In genomic region chr1:69911301-69911801, GRCh38 we compare ENCODE assay signal across 14 cellular contexts.
DNase-seq lines count a peak whose midpoint lies in the region; ATAC-seq and TF ChIP-seq lines count a peak whose summit lies in the region.
"Had no signal": no experiment of that assay in that cellular context is flagged by ENCODE, and none has a peak within 500 bp of the region (broad histone marks: within the 10 kb centered on the region; RNA-seq: fewer than 3 reads in every experiment).

No MANE protein-coding gene starts in this region.

- peak; percentile 15 for DNase-seq in GM03348 (ENCODE audit: low spot score)
- peak; percentile 79 for DNase-seq in NOMO-1 treated with dmso at 0.1 percent for 144 hours (lab: John Stamatoyannopoulos, UW; ENCODE audit: unreplicated experiment)
- DNase-seq in choroid plexus epithelial cell (ENCODE audit: low read depth) = peak; percentile 92
- DNase-seq in trophoblast cell = peak; percentile 22 to 46
- DNase-seq in DMS79 (lab: John Stamatoyannopoulos, UW) = no peak
- no peak for DNase-seq in Calu3
- no peak for DNase-seq in mucosa of descending colon
- no peak for DNase-seq in activated T-cell treated with anti-CD3 and anti-CD28 coated beads, Interleukin-2, amount 50 U/mL, for 72 hours
- DNase-seq: amniotic stem cell; immature natural killer cell; stimulated activated CD4-positive, alpha-beta T cell treated with anti-CD3 and anti-CD28 coated beads, Interleukin-2, amount 100 ng/mL, for 24 hours; stomach had no signal

- intact Hi-C loops in Calu3 (cut with micrococcal nuclease; ENCODE audit: unreplicated experiment) (no loop called here), mucosa of descending colon (cut with DNase I, micrococcal nuclease) (no loop called here)

- H3K4me1 ChIP-seq in trophoblast cell (ENCODE audit: control insufficient read depth in 1 of 2, insufficient read depth in 2 of 2, low read length in 2 of 2) = no peaks in the 10 kb centered on the region
- no peaks in the 10 kb centered on the region for H3K4me1 ChIP-seq in mucosa of descending colon (ENCODE audit: low read depth)
- H3K4me1 ChIP-seq: neural progenitor cell had no signal

- H3K18ac ChIP-seq in trophoblast cell (ENCODE audit: low read length) = no peak overlapping the region

- no peaks in the 10 kb centered on the region for H3K36me3 ChIP-seq in trophoblast cell (ENCODE audit: control insufficient read depth in 1 of 2, insufficient read depth in 2 of 2, low read length in 2 of 2)
- no peaks in the 10 kb centered on the region for H3K36me3 ChIP-seq in mucosa of descending colon (ENCODE audit: low read depth)
- H3K36me3 ChIP-seq: neural progenitor cell, stomach had no signal

- H3K4me3 ChIP-seq in choroid plexus epithelial cell (ENCODE audit: low read depth, low read length) = no peak overlapping the region
- H3K4me3 ChIP-seq in trophoblast cell (ENCODE audit: low read depth, low read length) = no peak overlapping the region
- no peak overlapping the region for H3K4me3 ChIP-seq in mucosa of descending colon
- H3K4me3 ChIP-seq: neural progenitor cell, stomach had no signal

- H3K4me2 ChIP-seq in trophoblast cell (ENCODE audit: low read length) = no peak overlapping the region
- H3K4me2 ChIP-seq: neural progenitor cell had no signal

- no peak overlapping the region for H2BK120ac ChIP-seq in trophoblast cell (ENCODE audit: insufficient read depth, low read length, poor library complexity)

- H3K27me3 Mint-ChIP-seq in Calu3 (ENCODE audit: unreplicated experiment) = no peaks in the 10 kb centered on the region
- H3K27me3 Mint-ChIP-seq in activated T-cell treated with anti-CD3 and anti-CD28 coated beads, Interleukin-2, amount 50 U/mL, for 72 hours (ENCODE audit: low read depth) = no peaks in the 10 kb centered on the region

- H4K8ac ChIP-seq in trophoblast cell (ENCODE audit: low read depth, low read length) = no peak overlapping the region

- no TSS peak for BruUV-seq in Calu3 (replicated peaks; lab: Mats Ljungman, UMichigan)

- H3K4me3 Mint-ChIP-seq in Calu3 (ENCODE audit: low read depth, unreplicated experiment) = no peak overlapping the region
- H3K4me3 Mint-ChIP-seq in activated T-cell treated with anti-CD3 and anti-CD28 coated beads, Interleukin-2, amount 50 U/mL, for 72 hours = no peak overlapping the region
- H3K4me3 Mint-ChIP-seq: immature natural killer cell, neural progenitor cell had no signal

- TF ChIP-seq CTCF in choroid plexus epithelial cell (conservative IDR thresholded peaks at IDR 0.05; ENCODE audit: low read depth, low read length) = no peak
- TF ChIP-seq CTCF in Calu3 (IDR thresholded peaks at IDR 0.05; ENCODE audit: unreplicated experiment) = no peak
- TF ChIP-seq CTCF in mucosa of descending colon (IDR thresholded peaks at IDR 0.05) = no peak

- H4K12ac ChIP-seq in trophoblast cell (ENCODE audit: low read depth, low read length) = no peak overlapping the region

- H3K4ac ChIP-seq in trophoblast cell (ENCODE audit: low read depth, low read length) = no peak overlapping the region

- no peaks in the 10 kb centered on the region for H3K36me3 Mint-ChIP-seq in Calu3 (ENCODE audit: insufficient read depth, unreplicated experiment)
- H3K36me3 Mint-ChIP-seq in activated T-cell treated with anti-CD3 and anti-CD28 coated beads, Interleukin-2, amount 50 U/mL, for 72 hours (ENCODE audit: insufficient read depth in 2 of 2) = no peaks in the 10 kb centered on the region
- H3K36me3 Mint-ChIP-seq: immature natural killer cell, neural progenitor cell had no signal

- H2AK5ac ChIP-seq in trophoblast cell (ENCODE audit: low read length) = no peak overlapping the region

- CTCF ChIA-PET in Calu3 (lab: Charles Lee) = no interaction called here

- no peak overlapping the region for H3K9ac ChIP-seq in trophoblast cell (ENCODE audit: low read length)
- H3K9ac ChIP-seq: neural progenitor cell had no signal

- no peaks in the 10 kb centered on the region for H3K9me3 ChIP-seq in trophoblast cell (ENCODE audit: insufficient read depth, low read depth, low read length)
- H3K9me3 ChIP-seq in mucosa of descending colon = no peaks in the 10 kb centered on the region
- H3K9me3 ChIP-seq: stomach had no signal

- no peaks in the 10 kb centered on the region for H3K4me1 Mint-ChIP-seq in Calu3 (ENCODE audit: low read depth, unreplicated experiment)
- no peaks in the 10 kb centered on the region for H3K4me1 Mint-ChIP-seq in activated T-cell treated with anti-CD3 and anti-CD28 coated beads, Interleukin-2, amount 50 U/mL, for 72 hours (ENCODE audit: low read depth)
- H3K4me1 Mint-ChIP-seq: immature natural killer cell, neural progenitor cell had no signal

- H3K23ac ChIP-seq in trophoblast cell (ENCODE audit: low read length) = no peak overlapping the region

- H2BK12ac ChIP-seq in trophoblast cell (ENCODE audit: low read length) = no peak overlapping the region

- H3K79me1 ChIP-seq in trophoblast cell (ENCODE audit: low read length) = no peaks in the 10 kb centered on the region

- H3K27ac Mint-ChIP-seq in Calu3 (ENCODE audit: unreplicated experiment) = no peak overlapping the region
- H3K27ac Mint-ChIP-seq in activated T-cell treated with anti-CD3 and anti-CD28 coated beads, Interleukin-2, amount 50 U/mL, for 72 hours = no peak overlapping the region
- H3K27ac Mint-ChIP-seq: immature natural killer cell, neural progenitor cell had no signal

- H2AFZ ChIP-seq in trophoblast cell (ENCODE audit: insufficient read depth, low read length, poor library complexity) = no peak overlapping the region
- H2AFZ ChIP-seq: neural progenitor cell had no signal

- no peak overlapping the region for H4K91ac ChIP-seq in trophoblast cell (ENCODE audit: low read depth, low read length)

- H3K14ac ChIP-seq in trophoblast cell (ENCODE audit: low read length) = no peak overlapping the region

- WGBS in trophoblast cell (ENCODE audit: extremely low coverage, insufficient coverage, insufficient read length) = no CpG with 5 or more reads among the region's 1 CpG

- no peak overlapping the region for H2BK5ac ChIP-seq in trophoblast cell (ENCODE audit: low read depth, low read length, poor library complexity)

- H3K27me3 ChIP-seq in trophoblast cell (ENCODE audit: insufficient read depth, low read length) = no peaks in the 10 kb centered on the region
- H3K27me3 ChIP-seq: neural progenitor cell, stomach had no signal

- H3K27ac ChIP-seq in trophoblast cell (ENCODE audit: low read depth, low read length) = no peak overlapping the region
- H3K27ac ChIP-seq: epithelial cell of prostate, neural progenitor cell, stomach had no signal

- no peak for ATAC-seq in mucosa of descending colon
- no peak for ATAC-seq in activated T-cell treated with anti-CD3 and anti-CD28 coated beads, Interleukin-2, amount 50 U/mL, for 72 hours (replicated peaks in 1 of 2)

- H3K79me2 ChIP-seq in trophoblast cell (ENCODE audit: control insufficient read depth, insufficient read depth, low read length, poor library complexity) = no peaks in the 10 kb centered on the region

- peaks cover 7% of the 10 kb centered on the region for H3K9me3 Mint-ChIP-seq in Calu3 (ENCODE audit: low read depth, unreplicated experiment)
- peaks cover 5 to 6% of the 10 kb centered on the region in 2 donors for H3K9me3 Mint-ChIP-seq in activated T-cell treated with anti-CD3 and anti-CD28 coated beads, Interleukin-2, amount 50 U/mL, for 72 hours

Comparison
In these comparisons a context has a peak if more than half of its experiments do, and no peak if none do; other contexts are left out.
1. DNase-seq: peak in GM03348 (single experiment), NOMO-1 treated with dmso at 0.1 percent for 144 hours (single experiment), choroid plexus epithelial cell (single experiment) and trophoblast cell (2 of 2); none in DMS79 (single experiment), Calu3 (single experiment), mucosa of descending colon (0 of 3) and activated T-cell treated with anti-CD3 and anti-CD28 coated beads, Interleukin-2, amount 50 U/mL, for 72 hours (0 of 2).